Comparison of ENCODE assay signal across 20 cellular contexts in the genomic region with DNA sequence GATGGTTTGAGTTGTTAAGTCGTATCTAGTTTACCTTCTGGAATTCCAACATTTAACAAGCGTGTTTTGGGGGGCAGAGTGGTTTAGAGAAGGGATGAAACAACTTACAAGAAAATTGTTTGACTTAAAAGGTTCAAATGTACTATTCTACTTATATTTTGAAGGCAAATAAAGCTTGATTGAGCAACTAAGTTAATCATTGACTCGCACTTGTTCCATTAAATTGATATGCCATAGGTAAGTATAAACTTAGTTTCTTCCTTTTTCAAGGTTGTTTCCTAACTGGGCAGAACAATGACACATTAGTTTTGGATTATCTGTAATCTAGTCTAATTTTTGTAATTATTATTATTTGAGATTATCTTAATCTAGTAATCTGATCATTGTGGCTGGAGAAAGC. TPM values are rescaled to one million over a fixed set of nuclear protein-coding genes. Genes with fewer than 3 reads are reported as not detected.
DNase-seq lines count a peak whose midpoint lies in the region; ATAC-seq and TF ChIP-seq lines count a peak whose summit lies in the region.
"Had no signal": no experiment of that assay in that cellular context is flagged by ENCODE, and none has a peak within 500 bp of the region (broad histone marks: within the 10 kb centered on the region; RNA-seq: fewer than 3 reads in every experiment).

No MANE protein-coding gene starts in this region.

- H3K27ac ChIP-seq in SK-N-MC (peak overlapping the region; percentile 28; the same call in 1 of the 2 replicates), right lobe of liver (no peak overlapping the region)
- H3K27ac ChIP-seq: 22Rv1, BLaER1, C4-2B had no signal

- H3K9me3 ChIP-seq in SK-N-MC (ENCODE audit: low read depth, low read length) = no peaks in the 10 kb centered on the region
- H3K9me3 ChIP-seq in right lobe of liver = no peaks in the 10 kb centered on the region
- H3K9me3 ChIP-seq: BLaER1, Caco-2, HAP-1 had no signal

- TF ChIP-seq POLR2A in right lobe of liver (IDR thresholded peaks at IDR 0.05) = no peak

- no peak for TF ChIP-seq CTCF in right lobe of liver (IDR thresholded peaks at IDR 0.05)

- intact Hi-C loops in right lobe of liver (cut with DNase I) = no loop called here

- H3K9ac ChIP-seq in SK-N-MC (ENCODE audit: insufficient read length) = no peak overlapping the region
- H3K9ac ChIP-seq: BLaER1 had no signal

- ATAC-seq in right lobe of liver (peak in 3 of 4 donors; percentile 39 to 71 (median 49)), GM21515 (IDR thresholded peaks at IDR 0.05; ENCODE audit: unreplicated experiment) (no peak), GM18520 (IDR thresholded peaks at IDR 0.05; ENCODE audit: unreplicated experiment) (no peak)
- ATAC-seq: CD8-positive, alpha-beta T cell had no signal

- WGBS in right lobe of liver (ENCODE audit: insufficient coverage, low coverage, low lambda C conversion rate, missing lambda C conversion rate) = 55% methylated on average over 3 of the region's 3 CpGs

- no peaks in the 10 kb centered on the region for H3K4me1 ChIP-seq in right lobe of liver
- H3K4me1 ChIP-seq: BLaER1, Caco-2, HAP-1 had no signal

- H3K4me3 ChIP-seq in SK-N-MC = no peak overlapping the region
- H3K4me3 ChIP-seq in right lobe of liver = no peak overlapping the region
- H3K4me3 ChIP-seq: BLaER1, GM23338, HAP-1 had no signal

- no peaks in the 10 kb centered on the region for H3K27me3 ChIP-seq in right lobe of liver
- H3K27me3 ChIP-seq: BLaER1 had no signal

- peak; percentile 24 for DNase-seq in DMS53 (lab: John Stamatoyannopoulos, UW)
- no peak for DNase-seq in DMS53 treated with DMSO at 0.1 percent for 48 hours (lab: John Stamatoyannopoulos, UW; ENCODE audit: unreplicated experiment)
- DNase-seq in SK-N-MC (ENCODE audit: low read depth, low spot score) = no peak
- DNase-seq in right lobe of liver = no peak
- DNase-seq in NCI-H748 treated with DMSO at 0.1 percent for 48 hours (lab: John Stamatoyannopoulos, UW) = no peak
- DNase-seq: ACHN; Caco-2; CD4-positive, CD25-positive, alpha-beta regulatory T cell; CD8-positive, alpha-beta T cell; DMS 273 treated with DMSO at 0.1 percent for 48 hours; DND-41 had no signal

- no peaks in the 10 kb centered on the region for H3K36me3 ChIP-seq in SK-N-MC (ENCODE audit: insufficient read depth, low read length)
- no peaks in the 10 kb centered on the region for H3K36me3 ChIP-seq in right lobe of liver
- H3K36me3 ChIP-seq: BLaER1, HAP-1 had no signal

RNA-seq across cellular contexts. Expression of gene CPNE4, which starts 48.3 kb away (rescaled TPM):
- not detected for total RNA-seq in right lobe of liver
- total RNA-seq: B cell; CD4-positive, CD25-positive, alpha-beta regulatory T cell; CD8-positive, alpha-beta T cell; HFFc6 had no signal

Comparison
In these comparisons a context has a peak if more than half of its experiments do, and no peak if none do; other contexts are left out.
1. ATAC-seq: peak in right lobe of liver (3 of 4); none in GM21515 (single experiment) and GM18520 (single experiment).